ENCODE assay signal across 28 cellular contexts in genomic region chr1:235586992-235587391, GRCh38.
"Had no signal": no experiment of that assay in that cellular context is flagged by ENCODE, and none has a peak within 500 bp of the region (broad histone marks: within the 10 kb centered on the region; RNA-seq: fewer than 3 reads in every experiment).

No MANE protein-coding gene starts in this region.

- H3K4me1 Mint-ChIP-seq: nephron progenitor cell had no signal

- FAIRE-seq: endometrium had no signal

- H3K27me3 Mint-ChIP-seq: progenitor cell of endocrine pancreas had no signal

- H3K27ac ChIP-seq: colonic mucosa, epithelial cell of prostate, esophagus squamous epithelium, ovary, right lobe of liver, suprapubic skin, tibial artery had no signal

- H3K27me3 ChIP-seq: colonic mucosa, ovary, right lobe of liver had no signal

- H3K9me3 ChIP-seq: colonic mucosa, esophagus squamous epithelium, mucosa of descending colon, ovary, right lobe of liver, suprapubic skin had no signal

- ATAC-seq: activated naive CD4-positive, alpha-beta T cell treated with anti-CD3 and anti-CD28 coated beads, Interleukin-2, amount 50 U/mL, for 72 hours; left cardiac atrium; left ventricle myocardium superior; mucosa of descending colon had no signal

- H3K4me3 Mint-ChIP-seq: central memory CD8-positive, alpha-beta T cell; nephron progenitor cell; T-helper 2 cell treated with Interferon-gamma antibody and Interleukin-4, amounts not matched to agents 5 μg/mL and 100 μg/mL, for 36 hours had no signal

- H3K36me3 ChIP-seq: colonic mucosa, esophagus squamous epithelium, ovary, right lobe of liver, suprapubic skin, tibial artery had no signal

- H3K27ac Mint-ChIP-seq: activated naive CD4-positive, alpha-beta T cell treated with anti-CD3 and anti-CD28 coated beads, Interleukin-2, amount 50 U/mL, for 72 hours; progenitor cell of endocrine pancreas; T-helper 2 cell treated with Interferon-gamma antibody and Interleukin-4, amounts not matched to agents 5 μg/mL and 100 μg/mL, for 36 hours had no signal

- H3K4me3 ChIP-seq: colonic mucosa, esophagus squamous epithelium, mucosa of descending colon, ovary, right lobe of liver, suprapubic skin, tibial artery had no signal

- DNase-seq: activated CD4-positive, alpha-beta T cell treated with anti-CD3 and anti-CD28 coated beads for 4 hours; activated CD4-positive, alpha-beta T cell treated with anti-CD3 and anti-CD28 coated beads, Interleukin-2, amount 50 U/mL, for 48 hours; activated CD4-positive, CD25-positive, alpha-beta regulatory T cell; activated CD8-positive, alpha-beta memory T cell treated with anti-CD3 and anti-CD28 coated beads for 24 hours; activated gamma-delta T cell treated with Interleukin-2 at 50 U/mL for 16 hours; anterior cingulate cortex; colonic mucosa; effector CD8-positive, alpha-beta T cell; esophagus squamous epithelium; foreskin melanocyte; islet precursor cell; left cardiac atrium; left ventricle myocardium superior; mucosa of descending colon; nephron progenitor cell; ovary; right lobe of liver; stimulated activated CD4-positive, alpha-beta T cell treated with anti-CD3 and anti-CD28 coated beads, Interleukin-12 subunit alpha, Interleukin-12 subunit beta, amount 100 ng/mL, for 4 hours; stimulated activated CD4-positive, alpha-beta T cell treated with anti-CD3 and anti-CD28 coated beads, Interleukin-4, amount 100 ng/mL, for 1 hour; T-helper 1 cell had no signal

- H3K4me1 ChIP-seq: colonic mucosa, esophagus squamous epithelium, right lobe of liver, suprapubic skin, tibial artery had no signal
